20 cellular contexts compared by ENCODE assay signal in the genomic region with DNA sequence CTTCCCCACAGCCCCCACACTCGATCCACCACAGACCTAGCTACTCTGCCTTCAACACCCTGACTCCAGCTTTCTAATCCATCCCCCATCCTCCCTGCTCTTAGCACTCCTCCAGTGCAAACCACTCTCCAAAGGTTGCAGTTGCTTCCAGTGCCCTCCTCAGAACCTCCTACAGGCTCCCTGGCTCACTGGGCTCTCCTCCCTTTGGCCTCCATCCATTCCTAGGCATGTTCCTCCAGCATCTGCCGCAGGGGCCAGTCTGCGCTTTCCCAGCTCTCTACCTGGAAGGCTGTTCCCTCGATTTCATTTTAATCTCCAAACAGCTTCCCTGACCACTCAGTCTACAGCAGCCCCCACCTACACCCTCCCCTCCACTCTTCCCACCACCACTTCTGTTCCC.
"Had no signal": no experiment of that assay in that cellular context is flagged by ENCODE, and none has a peak within 500 bp of the region (broad histone marks: within the 10 kb centered on the region; RNA-seq: fewer than 3 reads in every experiment).

No MANE protein-coding gene starts in this region.

- H3K4me1 ChIP-seq: SJSA1 had no signal

- DNase-seq: activated B cell treated with CpG ODN at 0.5 μM for 24 hours; activated CD4-positive, alpha-beta memory T cell treated with anti-CD3 and anti-CD28 coated beads for 36 hours; activated CD4-positive, alpha-beta T cell treated with anti-CD3 and anti-CD28 coated beads for 1 hour; activated CD4-positive, alpha-beta T cell treated with anti-CD3 and anti-CD28 coated beads, Interleukin-2, amount 10 ng/mL, durations not matched to agents 7 days and 5 days; activated CD8-positive, alpha-beta memory T cell treated with anti-CD3 and anti-CD28 coated beads for 24 hours; activated gamma-delta T cell treated with Interleukin-2 at 50 U/mL for 16 hours; activated naive CD4-positive, alpha-beta T cell treated with anti-CD3 and anti-CD28 coated beads, Interleukin-2, amount 10 ng/mL, durations not matched to agents 7 days and 5 days; activated naive CD8-positive, alpha-beta T cell treated with anti-CD3 and anti-CD28 coated beads for 36 hours; activated T-cell treated with anti-CD3 and anti-CD28 coated beads, Interleukin-2, amount 50 U/mL, for 4 hours; brain microvascular endothelial cell; Kasumi-1; NCI-H1436 treated with DMSO at 0.1 percent for 48 hours; NCI-H187; NCI-H510A treated with DMSO at 0.1 percent for 48 hours; PC-3; SHP77; SW 1271 had no signal

- H3K9me3 ChIP-seq: SJSA1 had no signal

- H3K27me3 ChIP-seq: brain microvascular endothelial cell, cardiac muscle cell, SJSA1 had no signal

- H3K4me3 ChIP-seq: cardiac muscle cell, SJSA1 had no signal

- H3K36me3 ChIP-seq: brain microvascular endothelial cell, cardiac muscle cell, SJSA1 had no signal

- ATAC-seq: activated T-cell treated with anti-CD3 and anti-CD28 coated beads, Interleukin-2, amount 50 U/mL, for 4 hours; PC-3; SK-N-SH treated with all-trans-retinoic acid at 6 μM for 48 hours had no signal

- H3K27ac ChIP-seq: brain microvascular endothelial cell, cardiac muscle cell, SJSA1 had no signal
